33 cellular contexts compared by ENCODE assay signal in genomic region chr7:148422028-148422427, GRCh38.
"Had no signal": no experiment of that assay in that cellular context is flagged by ENCODE, and none has a peak within 500 bp of the region (broad histone marks: within the 10 kb centered on the region; RNA-seq: fewer than 3 reads in every experiment).

No MANE protein-coding gene starts in this region.

- H3K9me3 ChIP-seq: adrenal gland, body of pancreas, breast epithelium had no signal

- H3K36me3 ChIP-seq: adrenal gland, brain microvascular endothelial cell, breast epithelium had no signal

- H3K27ac ChIP-seq: adrenal gland, body of pancreas, brain microvascular endothelial cell, breast epithelium, VCaP had no signal

- H3K4me3 ChIP-seq: adrenal gland, body of pancreas, breast epithelium had no signal

- FAIRE-seq: astrocyte, TTC549 had no signal

- H3K4me1 ChIP-seq: adrenal gland, body of pancreas, breast epithelium had no signal

- H3K27me3 ChIP-seq: adrenal gland, body of pancreas, brain microvascular endothelial cell, breast epithelium had no signal

- DNase-seq: activated B cell treated with CpG ODN at 0.5 μM for 24 hours; activated CD4-positive, alpha-beta memory T cell treated with anti-CD3 and anti-CD28 coated beads for 36 hours; activated CD4-positive, alpha-beta T cell treated with anti-CD3 and anti-CD28 coated beads for 4 hours; activated CD4-positive, alpha-beta T cell treated with anti-CD3 and anti-CD28 coated beads, Interleukin-2, amount 10 ng/mL, durations not matched to agents 24 days and 14 days; activated CD4-positive, alpha-beta T cell treated with anti-CD3 and anti-CD28 coated beads, Interleukin-2, amount 50 U/mL, for 1 hour; activated CD4-positive, alpha-beta T cell treated with anti-CD3 and anti-CD28 coated beads, Interleukin-2, amount 50 U/mL, for 4 hours; activated CD4-positive, CD25-positive, alpha-beta regulatory T cell treated with anti-CD3 and anti-CD28 coated beads, Interleukin-2, amount 50 U/mL, for 72 hours; activated CD8-positive, alpha-beta memory T cell treated with anti-CD3 and anti-CD28 coated beads, Interleukin-2, amount 50 U/mL, for 4 hours; activated CD8-positive, alpha-beta T cell treated with anti-CD3 and anti-CD28 coated beads for 36 hours; activated effector memory CD4-positive, alpha-beta T cell treated with anti-CD3 and anti-CD28 coated beads, Interleukin-2, amount 50 U/mL, for 16 hours; activated gamma-delta T cell treated with Interleukin-2 at 50 U/mL for 16 hours; activated naive CD4-positive, alpha-beta T cell; activated naive CD4-positive, alpha-beta T cell treated with anti-CD3 and anti-CD28 coated beads for 36 hours; activated naive CD4-positive, alpha-beta T cell treated with anti-CD3 and anti-CD28 coated beads, Interleukin-2, amount 50 U/mL, for 16 hours; activated naive CD8-positive, alpha-beta T cell treated with anti-CD3 and anti-CD28 coated beads for 36 hours; activated T-cell treated with anti-CD3 and anti-CD28 coated beads for 4 hours; activated T-cell treated with anti-CD3 and anti-CD28 coated beads, Interleukin-2, amount 50 U/mL, for 1 hour; activated T-cell treated with anti-CD3 and anti-CD28 coated beads, Interleukin-2, amount 50 U/mL, for 4 hours; activated T-cell treated with anti-CD3 and anti-CD28 coated beads, Interleukin-2, amount 50 U/mL, for 72 hours; adrenal gland; amniotic stem cell; aorta; body of pancreas; brain microvascular endothelial cell; central memory CD4-positive, alpha-beta T cell; T-helper 2 cell; T-helper 9 cell had no signal

- ATAC-seq: activated CD8-positive, alpha-beta T cell treated with anti-CD3 and anti-CD28 coated beads for 36 hours; activated naive CD4-positive, alpha-beta T cell treated with anti-CD3 and anti-CD28 coated beads, Interleukin-2, amount 50 U/mL, for 72 hours; activated T-cell treated with anti-CD3 and anti-CD28 coated beads, Interleukin-2, amount 50 U/mL, for 4 hours; activated T-cell treated with anti-CD3 and anti-CD28 coated beads, Interleukin-2, amount 50 U/mL, for 72 hours; activated T-helper 17 cell treated with anti-CD3 and anti-CD28 coated beads, Interleukin-2, amount 50 U/mL, for 72 hours; body of pancreas had no signal
